Comparison of ENCODE assay signal across 1 cellular context in genomic region chr19:32421589-32422361, GRCh38.
A peak's percentile ranks its signal among the peaks of the same experiment; 100 is the strongest.
TF ChIP-seq lines count a peak whose summit lies in the region.

No MANE protein-coding gene starts in this region.

TF ChIP-seq in K562, 482 proteins besides CTCF, POLR2A, EP300 and RAD21 (continued from another document and continues in another):
- TF ChIP-seq, protein P1, sequence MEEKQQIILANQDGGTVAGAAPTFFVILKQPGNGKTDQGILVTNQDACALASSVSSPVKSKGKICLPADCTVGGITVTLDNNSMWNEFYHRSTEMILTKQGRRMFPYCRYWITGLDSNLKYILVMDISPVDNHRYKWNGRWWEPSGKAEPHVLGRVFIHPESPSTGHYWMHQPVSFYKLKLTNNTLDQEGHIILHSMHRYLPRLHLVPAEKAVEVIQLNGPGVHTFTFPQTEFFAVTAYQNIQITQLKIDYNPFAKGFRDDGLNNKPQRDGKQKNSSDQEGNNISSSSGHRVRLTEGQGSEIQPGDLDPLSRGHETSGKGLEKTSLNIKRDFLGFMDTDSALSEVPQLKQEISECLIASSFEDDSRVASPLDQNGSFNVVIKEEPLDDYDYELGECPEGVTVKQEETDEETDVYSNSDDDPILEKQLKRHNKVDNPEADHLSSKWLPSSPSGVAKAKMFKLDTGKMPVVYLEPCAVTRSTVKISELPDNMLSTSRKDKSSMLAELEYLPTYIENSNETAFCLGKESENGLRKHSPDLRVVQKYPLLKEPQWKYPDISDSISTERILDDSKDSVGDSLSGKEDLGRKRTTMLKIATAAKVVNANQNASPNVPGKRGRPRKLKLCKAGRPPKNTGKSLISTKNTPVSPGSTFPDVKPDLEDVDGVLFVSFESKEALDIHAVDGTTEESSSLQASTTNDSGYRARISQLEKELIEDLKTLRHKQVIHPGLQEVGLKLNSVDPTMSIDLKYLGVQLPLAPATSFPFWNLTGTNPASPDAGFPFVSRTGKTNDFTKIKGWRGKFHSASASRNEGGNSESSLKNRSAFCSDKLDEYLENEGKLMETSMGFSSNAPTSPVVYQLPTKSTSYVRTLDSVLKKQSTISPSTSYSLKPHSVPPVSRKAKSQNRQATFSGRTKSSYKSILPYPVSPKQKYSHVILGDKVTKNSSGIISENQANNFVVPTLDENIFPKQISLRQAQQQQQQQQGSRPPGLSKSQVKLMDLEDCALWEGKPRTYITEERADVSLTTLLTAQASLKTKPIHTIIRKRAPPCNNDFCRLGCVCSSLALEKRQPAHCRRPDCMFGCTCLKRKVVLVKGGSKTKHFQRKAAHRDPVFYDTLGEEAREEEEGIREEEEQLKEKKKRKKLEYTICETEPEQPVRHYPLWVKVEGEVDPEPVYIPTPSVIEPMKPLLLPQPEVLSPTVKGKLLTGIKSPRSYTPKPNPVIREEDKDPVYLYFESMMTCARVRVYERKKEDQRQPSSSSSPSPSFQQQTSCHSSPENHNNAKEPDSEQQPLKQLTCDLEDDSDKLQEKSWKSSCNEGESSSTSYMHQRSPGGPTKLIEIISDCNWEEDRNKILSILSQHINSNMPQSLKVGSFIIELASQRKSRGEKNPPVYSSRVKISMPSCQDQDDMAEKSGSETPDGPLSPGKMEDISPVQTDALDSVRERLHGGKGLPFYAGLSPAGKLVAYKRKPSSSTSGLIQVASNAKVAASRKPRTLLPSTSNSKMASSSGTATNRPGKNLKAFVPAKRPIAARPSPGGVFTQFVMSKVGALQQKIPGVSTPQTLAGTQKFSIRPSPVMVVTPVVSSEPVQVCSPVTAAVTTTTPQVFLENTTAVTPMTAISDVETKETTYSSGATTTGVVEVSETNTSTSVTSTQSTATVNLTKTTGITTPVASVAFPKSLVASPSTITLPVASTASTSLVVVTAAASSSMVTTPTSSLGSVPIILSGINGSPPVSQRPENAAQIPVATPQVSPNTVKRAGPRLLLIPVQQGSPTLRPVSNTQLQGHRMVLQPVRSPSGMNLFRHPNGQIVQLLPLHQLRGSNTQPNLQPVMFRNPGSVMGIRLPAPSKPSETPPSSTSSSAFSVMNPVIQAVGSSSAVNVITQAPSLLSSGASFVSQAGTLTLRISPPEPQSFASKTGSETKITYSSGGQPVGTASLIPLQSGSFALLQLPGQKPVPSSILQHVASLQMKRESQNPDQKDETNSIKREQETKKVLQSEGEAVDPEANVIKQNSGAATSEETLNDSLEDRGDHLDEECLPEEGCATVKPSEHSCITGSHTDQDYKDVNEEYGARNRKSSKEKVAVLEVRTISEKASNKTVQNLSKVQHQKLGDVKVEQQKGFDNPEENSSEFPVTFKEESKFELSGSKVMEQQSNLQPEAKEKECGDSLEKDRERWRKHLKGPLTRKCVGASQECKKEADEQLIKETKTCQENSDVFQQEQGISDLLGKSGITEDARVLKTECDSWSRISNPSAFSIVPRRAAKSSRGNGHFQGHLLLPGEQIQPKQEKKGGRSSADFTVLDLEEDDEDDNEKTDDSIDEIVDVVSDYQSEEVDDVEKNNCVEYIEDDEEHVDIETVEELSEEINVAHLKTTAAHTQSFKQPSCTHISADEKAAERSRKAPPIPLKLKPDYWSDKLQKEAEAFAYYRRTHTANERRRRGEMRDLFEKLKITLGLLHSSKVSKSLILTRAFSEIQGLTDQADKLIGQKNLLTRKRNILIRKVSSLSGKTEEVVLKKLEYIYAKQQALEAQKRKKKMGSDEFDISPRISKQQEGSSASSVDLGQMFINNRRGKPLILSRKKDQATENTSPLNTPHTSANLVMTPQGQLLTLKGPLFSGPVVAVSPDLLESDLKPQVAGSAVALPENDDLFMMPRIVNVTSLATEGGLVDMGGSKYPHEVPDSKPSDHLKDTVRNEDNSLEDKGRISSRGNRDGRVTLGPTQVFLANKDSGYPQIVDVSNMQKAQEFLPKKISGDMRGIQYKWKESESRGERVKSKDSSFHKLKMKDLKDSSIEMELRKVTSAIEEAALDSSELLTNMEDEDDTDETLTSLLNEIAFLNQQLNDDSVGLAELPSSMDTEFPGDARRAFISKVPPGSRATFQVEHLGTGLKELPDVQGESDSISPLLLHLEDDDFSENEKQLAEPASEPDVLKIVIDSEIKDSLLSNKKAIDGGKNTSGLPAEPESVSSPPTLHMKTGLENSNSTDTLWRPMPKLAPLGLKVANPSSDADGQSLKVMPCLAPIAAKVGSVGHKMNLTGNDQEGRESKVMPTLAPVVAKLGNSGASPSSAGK (IDR thresholded peaks at IDR 0.05) = peak; percentile 81
- no peak for TF ChIP-seq UBTF (IDR thresholded peaks at IDR 0.05; ENCODE audit: borderline replicate concordance in 1 of 2, low read depth in 2 of 2, low read length in 2 of 2)
- TF ChIP-seq FOXJ3 (CRISPR knock-in tag; IDR thresholded peaks at IDR 0.05) = no peak
- TF ChIP-seq ZNF639 (CRISPR knock-in tag; conservative IDR thresholded peaks at IDR 0.05 in 1 of 2, IDR thresholded peaks at IDR 0.05 in 1 of 2) = peak in 1 of 2 experiments; percentile 66; a peak in 2 of 4 replicates
- TF ChIP-seq ZNF695 (CRISPR knock-in tag; IDR thresholded peaks at IDR 0.05) = no peak
- no peak for TF ChIP-seq NRF1 (conservative IDR thresholded peaks at IDR 0.05 in 1 of 2, IDR thresholded peaks at IDR 0.05 in 1 of 2)
- TF ChIP-seq GTF2A2 (tag; IDR thresholded peaks at IDR 0.05) = no peak
- peak; percentile 37 for TF ChIP-seq MTA2 (IDR thresholded peaks at IDR 0.05; ENCODE audit: low read depth)
- TF ChIP-seq, protein P2, sequence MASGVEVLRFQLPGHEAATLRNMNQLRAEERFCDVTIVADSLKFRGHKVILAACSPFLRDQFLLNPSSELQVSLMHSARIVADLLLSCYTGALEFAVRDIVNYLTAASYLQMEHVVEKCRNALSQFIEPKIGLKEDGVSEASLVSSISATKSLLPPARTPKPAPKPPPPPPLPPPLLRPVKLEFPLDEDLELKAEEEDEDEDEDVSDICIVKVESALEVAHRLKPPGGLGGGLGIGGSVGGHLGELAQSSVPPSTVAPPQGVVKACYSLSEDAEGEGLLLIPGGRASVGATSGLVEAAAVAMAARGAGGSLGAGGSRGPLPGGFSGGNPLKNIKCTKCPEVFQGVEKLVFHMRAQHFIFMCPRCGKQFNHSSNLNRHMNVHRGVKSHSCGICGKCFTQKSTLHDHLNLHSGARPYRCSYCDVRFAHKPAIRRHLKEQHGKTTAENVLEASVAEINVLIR (CRISPR knock-in tag; IDR thresholded peaks at IDR 0.05) = no peak
- TF ChIP-seq MAFF (IDR thresholded peaks at IDR 0.05; ENCODE audit: low read length) = 0 out of 2 replicates have a peak, but pooled peaks have one; percentile 27
- peak; percentile 74; the same call in 1 of the 2 replicates for TF ChIP-seq CTBP1 (IDR thresholded peaks at IDR 0.05; ENCODE audit: borderline replicate concordance)
- no peak for TF ChIP-seq E2F4 (CRISPR knock-in tag; IDR thresholded peaks at IDR 0.05; ENCODE audit: low read depth)
- TF ChIP-seq ZKSCAN3 (CRISPR knock-in tag; IDR thresholded peaks at IDR 0.05) = no peak
- no peak for TF ChIP-seq YY1 (IDR thresholded peaks at IDR 0.05; ENCODE audit: borderline replicate concordance in 1 of 3, control insufficient read depth in 1 of 3, extremely low read depth in 1 of 3, insufficient read depth in 3 of 3, insufficient read length in 1 of 3, insufficient replicate concordance in 2 of 3, low read depth in 1 of 3, low read length in 2 of 3)
- TF ChIP-seq ZNF79 (CRISPR knock-in tag; IDR thresholded peaks at IDR 0.05; ENCODE audit: low read depth) = no peak
- TF ChIP-seq, protein P3, sequence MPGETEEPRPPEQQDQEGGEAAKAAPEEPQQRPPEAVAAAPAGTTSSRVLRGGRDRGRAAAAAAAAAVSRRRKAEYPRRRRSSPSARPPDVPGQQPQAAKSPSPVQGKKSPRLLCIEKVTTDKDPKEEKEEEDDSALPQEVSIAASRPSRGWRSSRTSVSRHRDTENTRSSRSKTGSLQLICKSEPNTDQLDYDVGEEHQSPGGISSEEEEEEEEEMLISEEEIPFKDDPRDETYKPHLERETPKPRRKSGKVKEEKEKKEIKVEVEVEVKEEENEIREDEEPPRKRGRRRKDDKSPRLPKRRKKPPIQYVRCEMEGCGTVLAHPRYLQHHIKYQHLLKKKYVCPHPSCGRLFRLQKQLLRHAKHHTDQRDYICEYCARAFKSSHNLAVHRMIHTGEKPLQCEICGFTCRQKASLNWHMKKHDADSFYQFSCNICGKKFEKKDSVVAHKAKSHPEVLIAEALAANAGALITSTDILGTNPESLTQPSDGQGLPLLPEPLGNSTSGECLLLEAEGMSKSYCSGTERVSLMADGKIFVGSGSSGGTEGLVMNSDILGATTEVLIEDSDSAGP (CRISPR knock-in tag; IDR thresholded peaks at IDR 0.05) = no peak
- no peak for TF ChIP-seq ZNF589 (CRISPR knock-in tag; IDR thresholded peaks at IDR 0.05; ENCODE audit: low read depth)
- TF ChIP-seq SMC3 (conservative IDR thresholded peaks at IDR 0.05; ENCODE audit: insufficient read depth, low read depth, low read length) = no peak
- peak; percentile 76; the same call in 1 of the 2 replicates for TF ChIP-seq GATAD2B (IDR thresholded peaks at IDR 0.05; ENCODE audit: borderline replicate concordance)
- no peak for TF ChIP-seq BRD9 (IDR thresholded peaks at IDR 0.05; ENCODE audit: low read depth, partially characterized antibody)
- TF ChIP-seq, protein P4, sequence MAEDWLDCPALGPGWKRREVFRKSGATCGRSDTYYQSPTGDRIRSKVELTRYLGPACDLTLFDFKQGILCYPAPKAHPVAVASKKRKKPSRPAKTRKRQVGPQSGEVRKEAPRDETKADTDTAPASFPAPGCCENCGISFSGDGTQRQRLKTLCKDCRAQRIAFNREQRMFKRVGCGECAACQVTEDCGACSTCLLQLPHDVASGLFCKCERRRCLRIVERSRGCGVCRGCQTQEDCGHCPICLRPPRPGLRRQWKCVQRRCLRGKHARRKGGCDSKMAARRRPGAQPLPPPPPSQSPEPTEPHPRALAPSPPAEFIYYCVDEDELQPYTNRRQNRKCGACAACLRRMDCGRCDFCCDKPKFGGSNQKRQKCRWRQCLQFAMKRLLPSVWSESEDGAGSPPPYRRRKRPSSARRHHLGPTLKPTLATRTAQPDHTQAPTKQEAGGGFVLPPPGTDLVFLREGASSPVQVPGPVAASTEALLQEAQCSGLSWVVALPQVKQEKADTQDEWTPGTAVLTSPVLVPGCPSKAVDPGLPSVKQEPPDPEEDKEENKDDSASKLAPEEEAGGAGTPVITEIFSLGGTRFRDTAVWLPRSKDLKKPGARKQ (CRISPR knock-in tag; IDR thresholded peaks at IDR 0.05) = no peak
- TF ChIP-seq CEBPG (CRISPR knock-in tag; IDR thresholded peaks at IDR 0.05) = no peak; the same call in 1 of the 2 replicates
- peak; percentile 63 to 66 for TF ChIP-seq CEBPG (tag; conservative IDR thresholded peaks at IDR 0.05 in 1 of 2, IDR thresholded peaks at IDR 0.05 in 1 of 2)
- no peak for TF ChIP-seq CLOCK (CRISPR knock-in tag; IDR thresholded peaks at IDR 0.05; ENCODE audit: borderline replicate concordance)
- no peak for TF ChIP-seq PRMT5 (CRISPR knock-in tag; IDR thresholded peaks at IDR 0.05)
- no peak for TF ChIP-seq COPS2 (conservative IDR thresholded peaks at IDR 0.05)
- 0 out of 2 replicates have a peak, but pooled peaks have one; percentile 41 for TF ChIP-seq EGR1 (conservative IDR thresholded peaks at IDR 0.05)
- TF ChIP-seq ASH1L (IDR thresholded peaks at IDR 0.05; ENCODE audit: borderline replicate concordance, low read depth, partially characterized antibody) = no peak
- TF ChIP-seq ZNF347 (CRISPR knock-in tag; IDR thresholded peaks at IDR 0.05; ENCODE audit: low read depth) = no peak
- TF ChIP-seq ZNF239 (CRISPR knock-in tag; IDR thresholded peaks at IDR 0.05) = no peak
